ENCODE assay signal across 24 cellular contexts in the genomic region with DNA sequence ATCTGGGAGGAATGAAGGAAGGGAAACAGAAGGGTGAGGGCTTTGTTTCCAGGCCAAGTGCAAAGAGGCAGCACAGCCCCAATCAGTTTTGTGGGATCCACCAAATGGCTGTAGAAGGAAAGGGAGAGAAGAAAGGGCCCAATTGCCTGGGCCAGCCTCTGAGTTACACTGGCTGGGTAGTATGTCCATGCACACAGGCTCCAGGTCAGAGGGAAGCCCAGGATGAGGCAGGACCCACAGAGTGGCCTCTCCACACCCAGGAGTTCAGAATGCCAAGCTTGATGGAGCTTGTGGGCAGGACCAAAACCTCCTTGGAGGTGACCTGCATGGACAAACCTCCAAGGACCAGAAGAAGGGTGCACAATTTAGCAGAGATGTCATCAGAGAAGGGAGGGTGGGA.
"Had no signal": no experiment of that assay in that cellular context is flagged by ENCODE, and none has a peak within 500 bp of the region (broad histone marks: within the 10 kb centered on the region; RNA-seq: fewer than 3 reads in every experiment).

No MANE protein-coding gene starts in this region.

- H3K36me3 ChIP-seq: colonic mucosa, esophagus squamous epithelium, gastrocnemius medialis, heart right ventricle, lower lobe of right lung had no signal

- H3K27ac Mint-ChIP-seq: effector memory CD8-positive, alpha-beta T cell; memory B cell; naive B cell had no signal

- DNase-seq: cerebellar nuclear complex; colonic mucosa; dermis blood vessel endothelial cell; dorsolateral prefrontal cortex; effector CD8-positive, alpha-beta T cell; effector memory CD8-positive, alpha-beta T cell; esophagus squamous epithelium; foreskin fibroblast; foreskin melanocyte; gastrocnemius medialis; glutamatergic neuron; heart right ventricle; hippocampal formation; kidney; kidney glomerular epithelial cell; left colon; left ventricle myocardium superior; lower lobe of right lung; mesendoderm; midbrain; naive B cell had no signal

- H3K4me3 ChIP-seq: colonic mucosa, dorsolateral prefrontal cortex, esophagus squamous epithelium, gastrocnemius medialis, heart right ventricle, lower lobe of right lung had no signal

- H3K27me3 ChIP-seq: colonic mucosa, dorsolateral prefrontal cortex, esophagus squamous epithelium, gastrocnemius medialis had no signal

- H3K4me3 Mint-ChIP-seq: central memory CD8-positive, alpha-beta T cell; effector memory CD8-positive, alpha-beta T cell; memory B cell; naive B cell had no signal

- H3K4me1 Mint-ChIP-seq: central memory CD8-positive, alpha-beta T cell; memory B cell; naive B cell had no signal

- H3K9me3 ChIP-seq: colonic mucosa had no signal

- ATAC-seq: effector memory CD8-positive, alpha-beta T cell; gastrocnemius medialis; heart right ventricle; left colon; left lobe of liver; left ventricle myocardium superior; lower lobe of right lung had no signal

- H3K4me1 ChIP-seq: colonic mucosa, esophagus squamous epithelium, gastrocnemius medialis, heart right ventricle, lower lobe of right lung had no signal

- H3K27ac ChIP-seq: colonic mucosa, dorsolateral prefrontal cortex, esophagus squamous epithelium, gastrocnemius medialis, heart right ventricle, lower lobe of right lung had no signal

- H3K27me3 Mint-ChIP-seq: memory B cell had no signal
